23 cellular contexts compared by ENCODE assay signal in genomic region chr5:172724658-172725183, GRCh38. TPM values are rescaled to one million over a fixed set of nuclear protein-coding genes. Genes with fewer than 3 reads are reported as not detected.
DNase-seq lines count a peak whose midpoint lies in the region; ATAC-seq, FAIRE-seq and TF ChIP-seq lines count a peak whose summit lies in the region.
"Had no signal": no experiment of that assay in that cellular context is flagged by ENCODE, and none has a peak within 500 bp of the region (broad histone marks: within the 10 kb centered on the region; RNA-seq: fewer than 3 reads in every experiment).

No MANE protein-coding gene starts in this region.

- no peaks in the 10 kb centered on the region for H3K36me3 Mint-ChIP-seq in natural killer cell treated with Interleukin-12 subunit alpha and Interleukin-12 subunit beta and Interleukin-15 and Interleukin-18, amount 100 ng/mL, for 72 hours
- H3K36me3 Mint-ChIP-seq in natural killer cell (no peaks in the 10 kb centered on the region), type B pancreatic cell (no peaks in the 10 kb centered on the region)
- H3K36me3 Mint-ChIP-seq: CD14-positive monocyte had no signal

- DNase-seq in natural killer cell treated with Interleukin-12 subunit alpha and Interleukin-12 subunit beta and Interleukin-15 and Interleukin-18, amount 100 ng/mL, for 72 hours (ENCODE audit: low spot score) = peak; percentile 53
- no peak for DNase-seq in natural killer cell
- peak; percentile 35 for DNase-seq in osteoblast (ENCODE audit: insufficient read length, low spot score, missing footprints)
- no peak for DNase-seq in type B pancreatic cell (ENCODE audit: extremely low spot score, unreplicated experiment)
- DNase-seq in hepatocyte (ENCODE audit: low spot score) = no peak
- no peak for DNase-seq in brain microvascular endothelial cell
- no peak for DNase-seq in RCC 7860 (ENCODE audit: low spot score)
- DNase-seq: DMS79, H7, HFFc6, KBM-7, MM.1S, NCI-H1092, NCI-H1436 treated with DMSO at 0.1 percent for 48 hours, NCI-H2029, NCI-H345, NCI-H524, NCI-H774, Peyer's patch had no signal

- intact Hi-C loops in natural killer cell (cut with micrococcal nuclease) = loop anchor here (5.0 kb wide), 1 partner anchor 128 kb away; no protein-coding TSS in a partner anchor

- H3K9me3 Mint-ChIP-seq in natural killer cell treated with Interleukin-12 subunit alpha and Interleukin-12 subunit beta and Interleukin-15 and Interleukin-18, amount 100 ng/mL, for 72 hours = no peaks in the 10 kb centered on the region
- H3K9me3 Mint-ChIP-seq in natural killer cell (no peaks in the 10 kb centered on the region), type B pancreatic cell (no peaks in the 10 kb centered on the region)
- H3K9me3 Mint-ChIP-seq: CD14-positive monocyte, HFFc6 had no signal

- H3K9me3 ChIP-seq in osteoblast (ENCODE audit: low read depth, low read length) (no peaks in the 10 kb centered on the region), hepatocyte (ENCODE audit: low read depth) (no peaks in the 10 kb centered on the region)
- H3K9me3 ChIP-seq: Peyer's patch had no signal

- no peaks in the 10 kb centered on the region for H3K9me2 ChIP-seq in hepatocyte (replicated peaks; ENCODE audit: insufficient read depth)

- H3K4me1 ChIP-seq in osteoblast (ENCODE audit: insufficient read depth, low read length) (peaks cover 14% of the 10 kb centered on the region), hepatocyte (ENCODE audit: insufficient read depth) (peaks cover 4% of the 10 kb centered on the region)

- H3K27me3 ChIP-seq in osteoblast (ENCODE audit: insufficient read depth, low read length) (no peaks in the 10 kb centered on the region), hepatocyte (peaks cover 3% of the 10 kb centered on the region), brain microvascular endothelial cell (replicated peaks) (no peaks in the 10 kb centered on the region)
- H3K27me3 ChIP-seq: Peyer's patch had no signal

- no peak for ATAC-seq in natural killer cell treated with Interleukin-12 subunit alpha and Interleukin-12 subunit beta and Interleukin-15 and Interleukin-18, amount 100 ng/mL, for 72 hours
- ATAC-seq in natural killer cell = no peak
- ATAC-seq: Right ventricle myocardium inferior had no signal

- no peak overlapping the region for H3K4me3 ChIP-seq in osteoblast (ENCODE audit: insufficient read depth, low read length)
- no peak overlapping the region for H3K4me3 ChIP-seq in hepatocyte
- no peak overlapping the region for H3K4me3 ChIP-seq in brain microvascular endothelial cell (ENCODE audit: low read depth, low read length)
- H3K4me3 ChIP-seq: Peyer's patch had no signal

- no peaks in the 10 kb centered on the region for H4K20me1 ChIP-seq in osteoblast (ENCODE audit: insufficient read depth, low read length)
- H4K20me1 ChIP-seq in hepatocyte (ENCODE audit: insufficient read depth, poor library complexity, severe bottlenecking) = no peaks in the 10 kb centered on the region

- H3K27ac ChIP-seq in osteoblast (ENCODE audit: low read depth, low read length) = no peak overlapping the region
- H3K27ac ChIP-seq in hepatocyte = no peak overlapping the region
- H3K27ac ChIP-seq in brain microvascular endothelial cell = no peak overlapping the region
- H3K27ac ChIP-seq: Peyer's patch had no signal

- H3K36me3 ChIP-seq in osteoblast (ENCODE audit: insufficient read depth, low read length) (no peaks in the 10 kb centered on the region), hepatocyte (replicated peaks; ENCODE audit: insufficient read depth, low read depth) (no peaks in the 10 kb centered on the region), brain microvascular endothelial cell (replicated peaks) (no peaks in the 10 kb centered on the region)
- H3K36me3 ChIP-seq: Peyer's patch had no signal

- WGBS in hepatocyte (ENCODE audit: low lambda C conversion rate, missing lambda C conversion rate) = 75% methylated on average over 9 of the region's 9 CpGs

- peak overlapping the region in 1 of 2 donors; percentile 3 for H3K27ac Mint-ChIP-seq in natural killer cell treated with Interleukin-12 subunit alpha and Interleukin-12 subunit beta and Interleukin-15 and Interleukin-18, amount 100 ng/mL, for 72 hours
- no peak overlapping the region for H3K27ac Mint-ChIP-seq in natural killer cell
- H3K27ac Mint-ChIP-seq in type B pancreatic cell = peak overlapping the region; percentile 40
- H3K27ac Mint-ChIP-seq: B cell, CD14-positive monocyte, HFFc6 had no signal

- H3K4me3 Mint-ChIP-seq in natural killer cell treated with Interleukin-12 subunit alpha and Interleukin-12 subunit beta and Interleukin-15 and Interleukin-18, amount 100 ng/mL, for 72 hours = no peak overlapping the region
- no peak overlapping the region for H3K4me3 Mint-ChIP-seq in natural killer cell
- H3K4me3 Mint-ChIP-seq in type B pancreatic cell = no peak overlapping the region
- H3K4me3 Mint-ChIP-seq: B cell, CD14-positive monocyte, HFFc6 had no signal

- H2AFZ ChIP-seq in osteoblast (ENCODE audit: low read length) (no peak overlapping the region), hepatocyte (no peak overlapping the region)

- H3K4me1 Mint-ChIP-seq in natural killer cell treated with Interleukin-12 subunit alpha and Interleukin-12 subunit beta and Interleukin-15 and Interleukin-18, amount 100 ng/mL, for 72 hours (ENCODE audit: low read depth in 2 of 2) = peaks cover 15 to 19% of the 10 kb centered on the region in 2 donors
- H3K4me1 Mint-ChIP-seq in natural killer cell = peaks cover 17 to 23% of the 10 kb centered on the region in 2 donors
- H3K4me1 Mint-ChIP-seq in type B pancreatic cell (ENCODE audit: unreplicated experiment) = peaks cover 14% of the 10 kb centered on the region
- H3K4me1 Mint-ChIP-seq: B cell, CD14-positive monocyte had no signal

- in situ Hi-C loops in brain microvascular endothelial cell (cut with HindIII; ENCODE audit: low pct_ligation_motif_present, low sequenced_read_pairs) = no loop called here

- H3K79me2 ChIP-seq in osteoblast (ENCODE audit: insufficient read depth, low read length) = no peaks in the 10 kb centered on the region
- no peaks in the 10 kb centered on the region for H3K79me2 ChIP-seq in hepatocyte

- peak; percentile 86 for FAIRE-seq in islet of Langerhans (lab: Jason Lieb, UNC)
- FAIRE-seq in RCC 7860 (lab: Jason Lieb, UNC) = no peak

- TF ChIP-seq CTCF in natural killer cell (IDR thresholded peaks at IDR 0.05) (no peak), osteoblast (IDR thresholded peaks at IDR 0.05; ENCODE audit: extremely low read depth, low read depth, low read length) (no peak), type B pancreatic cell (conservative IDR thresholded peaks at IDR 0.05) (no peak), hepatocyte (IDR thresholded peaks at IDR 0.05; ENCODE audit: poor library complexity) (no peak), brain microvascular endothelial cell (IDR thresholded peaks at IDR 0.05; ENCODE audit: low read depth, low read length, missing control alignments) (no peak)

- H3K4me2 ChIP-seq in osteoblast (ENCODE audit: insufficient read depth, low read length) (no peak overlapping the region), hepatocyte (no peak overlapping the region)

- peaks cover 32 to 47% of the 10 kb centered on the region in 2 donors for H3K27me3 Mint-ChIP-seq in natural killer cell treated with Interleukin-12 subunit alpha and Interleukin-12 subunit beta and Interleukin-15 and Interleukin-18, amount 100 ng/mL, for 72 hours
- H3K27me3 Mint-ChIP-seq in natural killer cell (ENCODE audit: low read depth in 2 of 2) = peaks cover 60 to 73% of the 10 kb centered on the region in 2 donors
- H3K27me3 Mint-ChIP-seq in type B pancreatic cell = no peaks in the 10 kb centered on the region
- H3K27me3 Mint-ChIP-seq: B cell had no signal

RNA-seq across cellular contexts. Expression of gene DUSP1, which starts 46.3 kb away (rescaled TPM):
- total RNA-seq in natural killer cell treated with Interleukin-12 subunit alpha and Interleukin-12 subunit beta and Interleukin-15 and Interleukin-18, amount 100 ng/mL, for 72 hours = 10 to 100 TPM; 12.4 to 13.6 TPM
- total RNA-seq in natural killer cell (1,000 to 10,000 TPM; 1,579 to 2,725 (median 2,168) TPM), osteoblast (69.2 and 74.6 TPM in 2 replicates), type B pancreatic cell (ENCODE audit: low replicate concordance) (50.9 and 163 TPM in 2 replicates), hepatocyte (537 and 547 TPM in 2 replicates)
- polyA plus RNA-seq in hepatocyte = 583 and 682 TPM in 2 replicates

Comparison
In these comparisons a context has a peak if more than half of its experiments do, and no peak if none do; other contexts are left out.
1. DNase-seq: peak in natural killer cell treated with Interleukin-12 subunit alpha and Interleukin-12 subunit beta and Interleukin-15 and Interleukin-18, amount 100 ng/mL, for 72 hours (single experiment) and osteoblast (single experiment); none in natural killer cell (single experiment), type B pancreatic cell (single experiment), hepatocyte (single experiment), brain microvascular endothelial cell (single experiment) and RCC 7860 (single experiment).